8 cellular contexts compared by ENCODE assay signal in the genomic region with DNA sequence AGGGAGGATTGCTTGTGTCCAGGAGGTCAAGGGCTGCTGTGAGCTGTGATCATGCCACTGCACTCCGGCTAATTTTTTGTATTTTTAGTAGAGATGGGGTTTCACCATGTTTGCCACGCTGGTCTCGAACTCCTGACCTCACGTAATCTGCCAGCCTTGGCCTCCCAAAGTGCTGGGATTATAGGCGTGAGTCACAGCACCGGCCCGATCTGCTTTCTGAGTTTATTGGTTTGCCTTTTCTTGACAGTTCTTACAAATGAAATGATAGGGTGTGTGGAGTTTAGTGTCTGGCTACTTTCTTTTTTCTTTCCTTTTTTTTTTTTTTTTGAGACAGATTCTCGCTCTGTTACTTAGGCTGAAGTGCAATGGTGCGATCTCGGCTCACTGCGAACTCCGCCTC. TPM values are rescaled to one million over a fixed set of nuclear protein-coding genes. Genes with fewer than 3 reads are reported as not detected.
A peak's percentile ranks its signal among the peaks of the same experiment; 100 is the strongest.
DNase-seq lines count a peak whose midpoint lies in the region; ATAC-seq and TF ChIP-seq lines count a peak whose summit lies in the region.

No MANE protein-coding gene starts in this region.

- TF ChIP-seq POLR2A in thyroid gland (IDR thresholded peaks at IDR 0.05), result no peak

- no peaks in the 10 kb centered on the region for H3K36me3 ChIP-seq in RWPE2 (ENCODE audit: low read depth)
- peaks cover 8% of the 10 kb centered on the region for H3K36me3 ChIP-seq in skeletal muscle satellite cell (ENCODE audit: insufficient read depth, low read length)
- peaks cover 4 to 6% of the 10 kb centered on the region in 2 donors for H3K36me3 ChIP-seq in thyroid gland

- DNase-seq in RWPE2 (ENCODE audit: low spot score) (no peak), fibroblast of peridontal ligament (ENCODE audit: extremely low read depth) (peak; percentile 25), thyroid gland (no peak), NCI-H2227 treated with DMSO at 0.1 percent for 48 hours (lab: John Stamatoyannopoulos, UW) (no peak), GM19238 (ENCODE audit: insufficient read length, low spot score) (no peak), epidermal melanocyte (ENCODE audit: insufficient read length, low spot score) (no peak)

- 89% methylated on average over 12 of the region's 12 CpGs for WGBS in thyroid gland, 2 donors

- intact Hi-C loops in thyroid gland (cut with DNase I), result no loop called here

- TF ChIP-seq CTCF in GM12875 (IDR thresholded peaks at IDR 0.05; ENCODE audit: borderline replicate concordance, insufficient read depth, low read depth, low read length) (no peak), RWPE2 (IDR thresholded peaks at IDR 0.05; ENCODE audit: poor library complexity, severe bottlenecking) (no peak), thyroid gland (IDR thresholded peaks at IDR 0.05) (no peak)

- H3K27me3 ChIP-seq in RWPE2 (ENCODE audit: insufficient read depth, poor library complexity, severe bottlenecking) (no peaks in the 10 kb centered on the region), skeletal muscle satellite cell (ENCODE audit: control insufficient read depth, insufficient read depth, low read length) (no peaks in the 10 kb centered on the region), thyroid gland (no peaks in the 10 kb centered on the region)

- no peak for ATAC-seq in RWPE2 (ENCODE audit: low read depth)

- no peaks in the 10 kb centered on the region for H3K4me1 ChIP-seq in RWPE2 (ENCODE audit: insufficient read depth, poor library complexity, severe bottlenecking)
- peaks cover 16% of the 10 kb centered on the region for H3K4me1 ChIP-seq in skeletal muscle satellite cell (ENCODE audit: control insufficient read depth, insufficient read depth, low read length)
- peaks cover 0 to 5% of the 10 kb centered on the region in 2 donors for H3K4me1 ChIP-seq in thyroid gland

- H3K4me2 ChIP-seq in skeletal muscle satellite cell (ENCODE audit: low read length), result peak overlapping the region; percentile 86

- H3K9me3 ChIP-seq in RWPE2 (ENCODE audit: severe bottlenecking) (no peaks in the 10 kb centered on the region), skeletal muscle satellite cell (replicated peaks; ENCODE audit: low read length) (no peaks in the 10 kb centered on the region), thyroid gland (no peaks in the 10 kb centered on the region)

- H3K4me3 ChIP-seq in GM12875 (ENCODE audit: low read depth, low read length) (peak overlapping the region; percentile 71), RWPE2 (ENCODE audit: severe bottlenecking) (peak overlapping the region; percentile 76), skeletal muscle satellite cell (ENCODE audit: low read length) (peak overlapping the region; percentile 88), thyroid gland (replicated peaks in 1 of 3) (peak overlapping the region in 1 of 3 donors; percentile 61)

- H3K27ac ChIP-seq in RWPE2 (ENCODE audit: poor library complexity, severe bottlenecking) (no peak overlapping the region), thyroid gland (no peak overlapping the region)

- peak overlapping the region; percentile 77 for H3K9ac ChIP-seq in skeletal muscle satellite cell (ENCODE audit: low read depth, low read length)

RNA-seq across cellular contexts. Expression of gene C19orf44, which starts 0.8 kb away (rescaled TPM):
- total RNA-seq in skeletal muscle satellite cell (2012; rRNA removed), result 3.7 and 3.8 TPM in 2 replicates
- total RNA-seq in thyroid gland, result 10 to 100 TPM in 3 of 4 donors, 1 to 10 TPM in 1; 8.6 to 12.0 (median 10.6) TPM

RNA-seq across cellular contexts. Expression of gene CALR3, which starts 1.1 kb away (rescaled TPM):
- 0.25 TPM in 1 of 2 replicates, not detected in the other for total RNA-seq in skeletal muscle satellite cell (2012; rRNA removed)
- total RNA-seq in thyroid gland, result under 1 TPM in 1 of 4 donors, not detected in 3; 0.58 TPM

RNA-seq across cellular contexts. Expression of gene EPS15L1, which starts 25.3 kb away (rescaled TPM):
- 13.3 and 14.4 TPM in 2 replicates for total RNA-seq in skeletal muscle satellite cell (2012; rRNA removed)
- total RNA-seq in thyroid gland, result 10 to 100 TPM; 24.4 to 37.4 (median 28.6) TPM

RNA-seq across cellular contexts. Expression of gene CHERP, which starts 45.2 kb away (rescaled TPM):
- total RNA-seq in skeletal muscle satellite cell (2012; rRNA removed), result 7.4 and 8.5 TPM in 2 replicates
- 10 to 100 TPM in 3 of 4 donors, 1 to 10 TPM in 1; 8.1 to 15.5 (median 11.7) TPM for total RNA-seq in thyroid gland
